Comparison of ENCODE assay signal across 1 cellular context in the genomic region with DNA sequence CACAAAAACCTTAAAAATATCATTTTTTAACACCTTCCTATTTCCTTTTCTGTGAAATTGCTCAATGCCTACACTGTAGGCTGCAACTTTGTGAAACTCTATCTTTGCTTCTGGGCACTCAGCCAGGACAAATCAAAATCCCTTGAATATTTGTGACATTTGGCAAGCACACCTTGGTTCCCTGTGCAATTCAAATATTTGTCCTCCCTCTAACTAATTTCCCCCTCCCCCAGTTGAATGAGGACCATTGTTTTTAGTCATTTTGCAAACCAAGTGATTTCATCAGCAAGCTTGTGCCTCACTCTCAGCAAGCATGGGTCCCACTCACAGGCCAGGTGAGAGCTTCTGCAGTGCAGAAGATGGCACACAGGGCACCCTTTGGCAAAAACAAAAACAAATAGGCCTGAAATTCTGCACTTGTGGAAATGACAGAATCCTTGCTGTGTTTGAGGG.
TF ChIP-seq lines count a peak whose summit lies in the region.

No MANE protein-coding gene starts in this region.

TF ChIP-seq in HepG2, 621 proteins besides CTCF, POLR2A, EP300 and RAD21 (continued from another document and continues in another):
- TF ChIP-seq, protein P1, sequence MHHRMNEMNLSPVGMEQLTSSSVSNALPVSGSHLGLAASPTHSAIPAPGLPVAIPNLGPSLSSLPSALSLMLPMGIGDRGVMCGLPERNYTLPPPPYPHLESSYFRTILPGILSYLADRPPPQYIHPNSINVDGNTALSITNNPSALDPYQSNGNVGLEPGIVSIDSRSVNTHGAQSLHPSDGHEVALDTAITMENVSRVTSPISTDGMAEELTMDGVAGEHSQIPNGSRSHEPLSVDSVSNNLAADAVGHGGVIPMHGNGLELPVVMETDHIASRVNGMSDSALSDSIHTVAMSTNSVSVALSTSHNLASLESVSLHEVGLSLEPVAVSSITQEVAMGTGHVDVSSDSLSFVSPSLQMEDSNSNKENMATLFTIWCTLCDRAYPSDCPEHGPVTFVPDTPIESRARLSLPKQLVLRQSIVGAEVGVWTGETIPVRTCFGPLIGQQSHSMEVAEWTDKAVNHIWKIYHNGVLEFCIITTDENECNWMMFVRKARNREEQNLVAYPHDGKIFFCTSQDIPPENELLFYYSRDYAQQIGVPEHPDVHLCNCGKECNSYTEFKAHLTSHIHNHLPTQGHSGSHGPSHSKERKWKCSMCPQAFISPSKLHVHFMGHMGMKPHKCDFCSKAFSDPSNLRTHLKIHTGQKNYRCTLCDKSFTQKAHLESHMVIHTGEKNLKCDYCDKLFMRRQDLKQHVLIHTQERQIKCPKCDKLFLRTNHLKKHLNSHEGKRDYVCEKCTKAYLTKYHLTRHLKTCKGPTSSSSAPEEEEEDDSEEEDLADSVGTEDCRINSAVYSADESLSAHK (CRISPR knock-in tag; IDR thresholded peaks at IDR 0.05; ENCODE audit: borderline replicate concordance) = no peak
- TF ChIP-seq TEAD2 (CRISPR knock-in tag; IDR thresholded peaks at IDR 0.05) (no peak), ZNF33A (CRISPR knock-in tag; IDR thresholded peaks at IDR 0.05; ENCODE audit: borderline replicate concordance) (0 out of 2 replicates have a peak, but pooled peaks have one; percentile 43), HES4 (CRISPR knock-in tag; IDR thresholded peaks at IDR 0.05; ENCODE audit: borderline replicate concordance) (no peak), ELF1 (CRISPR knock-in tag; IDR thresholded peaks at IDR 0.05) (peak; percentile 54), TGIF2 (CRISPR knock-in tag; IDR thresholded peaks at IDR 0.05) (peak; percentile 91; the same call in 1 of the 2 replicates), ZNF143 (CRISPR knock-in tag; IDR thresholded peaks at IDR 0.05) (peak; percentile 41; the same call in 1 of the 2 replicates), ZNF331 (CRISPR knock-in tag; IDR thresholded peaks at IDR 0.05) (peak; percentile 80), ZNF350 (CRISPR knock-in tag; IDR thresholded peaks at IDR 0.05; ENCODE audit: borderline replicate concordance, low read depth) (peak; percentile 83; the same call in 1 of the 2 replicates), NFKBIZ (CRISPR knock-in tag; IDR thresholded peaks at IDR 0.05) (peak; percentile 93), ZNF777 (CRISPR knock-in tag; IDR thresholded peaks at IDR 0.05) (peak; percentile 56; the same call in 1 of the 2 replicates), NFE2L2 (IDR thresholded peaks at IDR 0.05; ENCODE audit: low read length) (no peak), U2AF2 (IDR thresholded peaks at IDR 0.05; ENCODE audit: low read depth, low read length) (no peak), REL (CRISPR knock-in tag; conservative IDR thresholded peaks at IDR 0.05) (no peak), ZNF44 (CRISPR knock-in tag; IDR thresholded peaks at IDR 0.05) (0 out of 2 replicates have a peak, but pooled peaks have one; percentile 54), SOX13 (IDR thresholded peaks at IDR 0.05) (peak; percentile 94), SOX13 (CRISPR knock-in tag; conservative IDR thresholded peaks at IDR 0.05 in 1 of 2, IDR thresholded peaks at IDR 0.05 in 1 of 2) (peak in 1 of 2 experiments; percentile 99; a peak in 2 of 4 replicates), HDAC2 (CRISPR knock-in tag; IDR thresholded peaks at IDR 0.05) (peak; percentile 91), ZNF430 (CRISPR knock-in tag; IDR thresholded peaks at IDR 0.05) (peak; percentile 83), TOE1 (CRISPR knock-in tag; IDR thresholded peaks at IDR 0.05) (peak; percentile 87; the same call in 1 of the 2 replicates), KLF16 (CRISPR knock-in tag; IDR thresholded peaks at IDR 0.05) (peak in 1 of 2 experiments; percentile 86; a peak in 2 of 4 replicates), ATM (IDR thresholded peaks at IDR 0.05; ENCODE audit: borderline replicate concordance) (no peak), ZNF670 (CRISPR knock-in tag; IDR thresholded peaks at IDR 0.05; ENCODE audit: borderline replicate concordance) (peak; percentile 84; the same call in 1 of the 2 replicates), ZMYM2 (CRISPR knock-in tag; IDR thresholded peaks at IDR 0.05) (peak; percentile 79; the same call in 1 of the 2 replicates), SNAPC2 (CRISPR knock-in tag; IDR thresholded peaks at IDR 0.05) (peak; percentile 14; the same call in 1 of the 2 replicates), SOX6 (IDR thresholded peaks at IDR 0.05) (no peak), SOX6 (CRISPR knock-in tag; IDR thresholded peaks at IDR 0.05) (peak; percentile 99), ZNF501 (CRISPR knock-in tag; IDR thresholded peaks at IDR 0.05) (peak; percentile 52; the same call in 1 of the 2 replicates), SP5 (CRISPR knock-in tag; IDR thresholded peaks at IDR 0.05; ENCODE audit: borderline replicate concordance, low read depth) (peak; percentile 97), TEAD3 (CRISPR knock-in tag; optimal IDR thresholded peaks at IDR 0.05; ENCODE audit: borderline replicate concordance) (peak; percentile 94), MYC (CRISPR knock-in tag; IDR thresholded peaks at IDR 0.05; ENCODE audit: borderline replicate concordance) (peak; percentile 69; the same call in 1 of the 2 replicates), ZNF451 (CRISPR knock-in tag; IDR thresholded peaks at IDR 0.05) (no peak), MXD4 (CRISPR knock-in tag; IDR thresholded peaks at IDR 0.05) (0 out of 2 replicates have a peak, but pooled peaks have one; percentile 24), ZNF460 (CRISPR knock-in tag; IDR thresholded peaks at IDR 0.05; ENCODE audit: borderline replicate concordance) (peak; percentile 63; the same call in 1 of the 2 replicates), FOXJ3 (CRISPR knock-in tag; IDR thresholded peaks at IDR 0.05; ENCODE audit: borderline replicate concordance) (peak; percentile 97)
- TF ChIP-seq, protein P2, sequence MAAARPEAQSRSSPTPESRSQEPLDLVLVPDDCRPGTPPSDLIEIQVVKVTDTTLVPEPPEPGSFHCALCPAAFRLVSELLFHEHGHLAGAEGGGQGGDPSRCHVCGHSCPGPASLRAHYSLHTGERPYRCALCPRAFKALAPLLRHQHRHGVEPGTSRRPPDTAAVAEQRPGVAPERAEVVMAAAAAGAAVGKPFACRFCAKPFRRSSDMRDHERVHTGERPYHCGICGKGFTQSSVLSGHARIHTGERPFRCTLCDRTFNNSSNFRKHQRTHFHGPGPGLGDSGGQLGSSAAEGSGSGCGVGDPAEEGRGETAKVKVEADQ (CRISPR knock-in tag; IDR thresholded peaks at IDR 0.05; ENCODE audit: borderline replicate concordance) = 0 out of 2 replicates have a peak, but pooled peaks have one; percentile 30
- TF ChIP-seq, protein P3, sequence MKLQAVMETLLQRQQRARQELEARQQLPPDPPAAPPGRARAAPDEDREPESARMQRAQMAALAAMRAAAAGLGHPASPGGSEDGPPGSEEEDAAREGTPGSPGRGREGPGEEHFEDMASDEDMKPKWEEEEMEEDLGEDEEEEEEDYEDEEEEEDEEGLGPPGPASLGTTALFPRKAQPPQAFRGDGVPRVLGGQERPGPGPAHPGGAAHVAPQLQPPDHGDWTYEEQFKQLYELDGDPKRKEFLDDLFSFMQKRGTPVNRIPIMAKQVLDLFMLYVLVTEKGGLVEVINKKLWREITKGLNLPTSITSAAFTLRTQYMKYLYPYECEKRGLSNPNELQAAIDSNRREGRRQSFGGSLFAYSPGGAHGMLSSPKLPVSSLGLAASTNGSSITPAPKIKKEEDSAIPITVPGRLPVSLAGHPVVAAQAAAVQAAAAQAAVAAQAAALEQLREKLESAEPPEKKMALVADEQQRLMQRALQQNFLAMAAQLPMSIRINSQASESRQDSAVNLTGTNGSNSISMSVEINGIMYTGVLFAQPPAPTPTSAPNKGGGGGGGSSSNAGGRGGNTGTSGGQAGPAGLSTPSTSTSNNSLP (IDR thresholded peaks at IDR 0.05; ENCODE audit: low read depth, low read length) = peak; percentile 93
- TF ChIP-seq, protein P4, sequence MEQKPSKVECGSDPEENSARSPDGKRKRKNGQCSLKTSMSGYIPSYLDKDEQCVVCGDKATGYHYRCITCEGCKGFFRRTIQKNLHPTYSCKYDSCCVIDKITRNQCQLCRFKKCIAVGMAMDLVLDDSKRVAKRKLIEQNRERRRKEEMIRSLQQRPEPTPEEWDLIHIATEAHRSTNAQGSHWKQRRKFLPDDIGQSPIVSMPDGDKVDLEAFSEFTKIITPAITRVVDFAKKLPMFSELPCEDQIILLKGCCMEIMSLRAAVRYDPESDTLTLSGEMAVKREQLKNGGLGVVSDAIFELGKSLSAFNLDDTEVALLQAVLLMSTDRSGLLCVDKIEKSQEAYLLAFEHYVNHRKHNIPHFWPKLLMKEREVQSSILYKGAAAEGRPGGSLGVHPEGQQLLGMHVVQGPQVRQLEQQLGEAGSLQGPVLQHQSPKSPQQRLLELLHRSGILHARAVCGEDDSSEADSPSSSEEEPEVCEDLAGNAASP (CRISPR knock-in tag; IDR thresholded peaks at IDR 0.05; ENCODE audit: borderline replicate concordance) = no peak; the same call in none of the 2 replicates
- TF ChIP-seq, protein P5, sequence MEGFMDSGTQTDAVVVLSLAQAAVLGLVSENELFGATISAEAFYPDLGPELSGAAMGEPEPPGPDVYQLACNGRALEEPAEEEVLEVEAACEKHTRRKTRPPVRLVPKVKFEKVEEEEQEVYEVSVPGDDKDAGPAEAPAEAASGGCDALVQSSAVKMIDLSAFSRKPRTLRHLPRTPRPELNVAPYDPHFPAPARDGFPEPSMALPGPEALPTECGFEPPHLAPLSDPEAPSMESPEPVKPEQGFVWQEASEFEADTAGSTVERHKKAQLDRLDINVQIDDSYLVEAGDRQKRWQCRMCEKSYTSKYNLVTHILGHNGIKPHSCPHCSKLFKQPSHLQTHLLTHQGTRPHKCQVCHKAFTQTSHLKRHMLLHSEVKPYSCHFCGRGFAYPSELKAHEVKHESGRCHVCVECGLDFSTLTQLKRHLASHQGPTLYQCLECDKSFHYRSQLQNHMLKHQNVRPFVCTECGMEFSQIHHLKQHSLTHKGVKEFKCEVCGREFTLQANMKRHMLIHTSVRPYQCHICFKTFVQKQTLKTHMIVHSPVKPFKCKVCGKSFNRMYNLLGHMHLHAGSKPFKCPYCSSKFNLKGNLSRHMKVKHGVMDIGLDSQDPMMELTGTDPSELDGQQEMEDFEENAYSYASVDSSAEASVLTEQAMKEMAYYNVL (CRISPR knock-in tag; IDR thresholded peaks at IDR 0.05; ENCODE audit: borderline replicate concordance) = peak; percentile 85; the same call in 1 of the 2 replicates
- TF ChIP-seq, protein P6, sequence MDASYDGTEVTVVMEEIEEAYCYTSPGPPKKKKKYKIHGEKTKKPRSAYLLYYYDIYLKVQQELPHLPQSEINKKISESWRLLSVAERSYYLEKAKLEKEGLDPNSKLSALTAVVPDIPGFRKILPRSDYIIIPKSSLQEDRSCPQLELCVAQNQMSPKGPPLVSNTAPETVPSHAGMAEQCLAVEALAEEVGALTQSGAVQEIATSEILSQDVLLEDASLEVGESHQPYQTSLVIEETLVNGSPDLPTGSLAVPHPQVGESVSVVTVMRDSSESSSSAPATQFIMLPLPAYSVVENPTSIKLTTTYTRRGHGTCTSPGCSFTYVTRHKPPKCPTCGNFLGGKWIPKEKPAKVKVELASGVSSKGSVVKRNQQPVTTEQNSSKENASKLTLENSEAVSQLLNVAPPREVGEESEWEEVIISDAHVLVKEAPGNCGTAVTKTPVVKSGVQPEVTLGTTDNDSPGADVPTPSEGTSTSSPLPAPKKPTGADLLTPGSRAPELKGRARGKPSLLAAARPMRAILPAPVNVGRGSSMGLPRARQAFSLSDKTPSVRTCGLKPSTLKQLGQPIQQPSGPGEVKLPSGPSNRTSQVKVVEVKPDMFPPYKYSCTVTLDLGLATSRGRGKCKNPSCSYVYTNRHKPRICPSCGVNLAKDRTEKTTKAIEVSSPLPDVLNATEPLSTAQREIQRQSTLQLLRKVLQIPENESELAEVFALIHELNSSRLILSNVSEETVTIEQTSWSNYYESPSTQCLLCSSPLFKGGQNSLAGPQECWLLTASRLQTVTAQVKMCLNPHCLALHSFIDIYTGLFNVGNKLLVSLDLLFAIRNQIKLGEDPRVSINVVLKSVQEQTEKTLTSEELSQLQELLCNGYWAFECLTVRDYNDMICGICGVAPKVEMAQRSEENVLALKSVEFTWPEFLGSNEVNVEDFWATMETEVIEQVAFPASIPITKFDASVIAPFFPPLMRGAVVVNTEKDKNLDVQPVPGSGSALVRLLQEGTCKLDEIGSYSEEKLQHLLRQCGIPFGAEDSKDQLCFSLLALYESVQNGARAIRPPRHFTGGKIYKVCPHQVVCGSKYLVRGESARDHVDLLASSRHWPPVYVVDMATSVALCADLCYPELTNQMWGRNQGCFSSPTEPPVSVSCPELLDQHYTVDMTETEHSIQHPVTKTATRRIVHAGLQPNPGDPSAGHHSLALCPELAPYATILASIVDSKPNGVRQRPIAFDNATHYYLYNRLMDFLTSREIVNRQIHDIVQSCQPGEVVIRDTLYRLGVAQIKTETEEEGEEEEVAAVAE (CRISPR knock-in tag; IDR thresholded peaks at IDR 0.05; ENCODE audit: borderline replicate concordance) = peak; percentile 88
- TF ChIP-seq, protein P7, sequence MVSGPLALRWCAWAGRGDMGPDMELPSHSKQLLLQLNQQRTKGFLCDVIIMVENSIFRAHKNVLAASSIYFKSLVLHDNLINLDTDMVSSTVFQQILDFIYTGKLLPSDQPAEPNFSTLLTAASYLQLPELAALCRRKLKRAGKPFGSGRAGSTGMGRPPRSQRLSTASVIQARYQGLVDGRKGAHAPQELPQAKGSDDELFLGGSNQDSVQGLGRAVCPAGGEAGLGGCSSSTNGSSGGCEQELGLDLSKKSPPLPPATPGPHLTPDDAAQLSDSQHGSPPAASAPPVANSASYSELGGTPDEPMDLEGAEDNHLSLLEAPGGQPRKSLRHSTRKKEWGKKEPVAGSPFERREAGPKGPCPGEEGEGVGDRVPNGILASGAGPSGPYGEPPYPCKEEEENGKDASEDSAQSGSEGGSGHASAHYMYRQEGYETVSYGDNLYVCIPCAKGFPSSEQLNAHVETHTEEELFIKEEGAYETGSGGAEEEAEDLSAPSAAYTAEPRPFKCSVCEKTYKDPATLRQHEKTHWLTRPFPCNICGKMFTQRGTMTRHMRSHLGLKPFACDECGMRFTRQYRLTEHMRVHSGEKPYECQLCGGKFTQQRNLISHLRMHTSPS (CRISPR knock-in tag; IDR thresholded peaks at IDR 0.05; ENCODE audit: low read depth) = peak; percentile 90
- TF ChIP-seq, protein P8, sequence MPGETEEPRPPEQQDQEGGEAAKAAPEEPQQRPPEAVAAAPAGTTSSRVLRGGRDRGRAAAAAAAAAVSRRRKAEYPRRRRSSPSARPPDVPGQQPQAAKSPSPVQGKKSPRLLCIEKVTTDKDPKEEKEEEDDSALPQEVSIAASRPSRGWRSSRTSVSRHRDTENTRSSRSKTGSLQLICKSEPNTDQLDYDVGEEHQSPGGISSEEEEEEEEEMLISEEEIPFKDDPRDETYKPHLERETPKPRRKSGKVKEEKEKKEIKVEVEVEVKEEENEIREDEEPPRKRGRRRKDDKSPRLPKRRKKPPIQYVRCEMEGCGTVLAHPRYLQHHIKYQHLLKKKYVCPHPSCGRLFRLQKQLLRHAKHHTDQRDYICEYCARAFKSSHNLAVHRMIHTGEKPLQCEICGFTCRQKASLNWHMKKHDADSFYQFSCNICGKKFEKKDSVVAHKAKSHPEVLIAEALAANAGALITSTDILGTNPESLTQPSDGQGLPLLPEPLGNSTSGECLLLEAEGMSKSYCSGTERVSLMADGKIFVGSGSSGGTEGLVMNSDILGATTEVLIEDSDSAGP (CRISPR knock-in tag; IDR thresholded peaks at IDR 0.05; ENCODE audit: borderline replicate concordance) = no peak; the same call in 1 of the 2 replicates
- TF ChIP-seq, protein P9, sequence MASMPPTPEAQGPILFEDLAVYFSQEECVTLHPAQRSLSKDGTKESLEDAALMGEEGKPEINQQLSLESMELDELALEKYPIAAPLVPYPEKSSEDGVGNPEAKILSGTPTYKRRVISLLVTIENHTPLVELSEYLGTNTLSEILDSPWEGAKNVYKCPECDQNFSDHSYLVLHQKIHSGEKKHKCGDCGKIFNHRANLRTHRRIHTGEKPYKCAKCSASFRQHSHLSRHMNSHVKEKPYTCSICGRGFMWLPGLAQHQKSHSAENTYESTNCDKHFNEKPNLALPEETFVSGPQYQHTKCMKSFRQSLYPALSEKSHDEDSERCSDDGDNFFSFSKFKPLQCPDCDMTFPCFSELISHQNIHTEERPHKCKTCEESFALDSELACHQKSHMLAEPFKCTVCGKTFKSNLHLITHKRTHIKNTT (CRISPR knock-in tag; IDR thresholded peaks at IDR 0.05) = no peak
